ENCODE assay signal across 8 cellular contexts in the genomic region with DNA sequence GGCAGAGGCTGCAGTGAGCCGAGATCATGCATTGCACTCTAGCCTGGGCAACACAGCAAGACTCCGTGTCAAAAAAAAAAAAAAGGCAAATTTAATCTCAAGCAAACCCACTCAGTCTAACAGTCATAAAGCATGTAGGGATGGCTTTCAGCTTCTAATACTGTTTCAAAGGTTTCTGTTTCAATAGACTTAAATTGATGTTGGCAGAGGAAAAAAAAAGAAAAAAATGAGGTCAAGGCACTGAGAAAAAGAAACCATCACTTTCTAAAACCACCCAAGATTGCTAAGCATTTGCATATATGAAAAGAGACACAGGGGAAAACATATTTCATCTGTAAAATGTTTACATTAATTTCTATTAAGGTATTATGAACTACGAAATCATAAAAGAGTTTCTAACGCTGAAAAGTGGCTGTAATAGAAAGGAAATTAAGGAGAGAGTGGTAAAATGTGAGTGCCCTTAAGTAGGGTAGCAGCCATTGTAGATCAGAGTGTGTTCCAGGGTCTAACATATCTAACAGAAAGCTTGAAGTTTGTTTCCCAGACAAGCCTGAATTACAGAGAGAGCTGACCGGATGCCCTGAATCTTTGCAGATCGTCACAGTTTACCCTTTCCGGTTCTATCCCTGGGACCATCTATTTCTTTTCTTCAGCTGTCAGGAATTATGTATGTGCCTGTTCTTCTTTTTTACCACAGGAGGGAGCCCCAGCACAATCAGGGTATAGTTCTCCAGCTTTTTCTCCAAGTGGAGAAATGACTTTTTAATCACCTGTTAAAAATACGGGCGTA.
DNase-seq lines count a peak whose midpoint lies in the region; ATAC-seq and TF ChIP-seq lines count a peak whose summit lies in the region.

No MANE protein-coding gene starts in this region.

- intact Hi-C loops in sciatic nerve (cut with DNase I), result no loop called here

- peak; percentile 90 for TF ChIP-seq CTCF in LNCAP (IDR thresholded peaks at IDR 0.05)

- ATAC-seq in GM21717 (IDR thresholded peaks at IDR 0.05; ENCODE audit: unreplicated experiment) (peak; percentile 69), sciatic nerve (peak; percentile 45), GM21619 (IDR thresholded peaks at IDR 0.05; ENCODE audit: unreplicated experiment) (no peak)

- DNase-seq in GM04503 (ENCODE audit: low read depth), result peak; percentile 3
- peak; percentile 40 for DNase-seq in SHP77 treated with DMSO at 0.1 percent for 48 hours (lab: John Stamatoyannopoulos, UW)
- DNase-seq in fibroblast of peridontal ligament (ENCODE audit: extremely low read depth), result peak; percentile 52
- DNase-seq in sciatic nerve (ENCODE audit: low spot score), result no peak
- DNase-seq in MV-4-11 (lab: John Stamatoyannopoulos, UW), result no peak

Comparison
In these comparisons a context has a peak if more than half of its experiments do, and no peak if none do; other contexts are left out.
1. DNase-seq: peak in GM04503 (single experiment), SHP77 treated with DMSO at 0.1 percent for 48 hours (single experiment) and fibroblast of peridontal ligament (single experiment); none in sciatic nerve (single experiment) and MV-4-11 (single experiment).